Comparison of ENCODE assay signal across 17 cellular contexts in genomic region chr2:167692191-167692590, GRCh38.
DNase-seq lines count a peak whose midpoint lies in the region; ATAC-seq, FAIRE-seq and TF ChIP-seq lines count a peak whose summit lies in the region.
"Had no signal": no experiment of that assay in that cellular context is flagged by ENCODE, and none has a peak within 500 bp of the region (broad histone marks: within the 10 kb centered on the region; RNA-seq: fewer than 3 reads in every experiment).

No MANE protein-coding gene starts in this region.

- FAIRE-seq in HepG2 (lab: Jason Lieb, UNC) = no peak
- FAIRE-seq: G401.6, GM12892, GM19239 had no signal

- intact Hi-C loops in HepG2 (cut with micrococcal nuclease; ENCODE audit: unreplicated experiment) = no loop called here
- intact Hi-C loops in right lobe of liver (cut with DNase I) = no loop called here
- intact Hi-C loops in gastrocnemius medialis (cut with DNase I; ENCODE audit: low total_unique reads) = no loop called here

- H3K4me2 ChIP-seq in HepG2 (ENCODE audit: low read depth, low read length) = no peak overlapping the region

- BruUV-seq in HepG2 (replicated peaks; lab: Mats Ljungman, UMichigan) = no TSS peak

- no peaks in the 10 kb centered on the region for H3K4me1 ChIP-seq in HepG2 (ENCODE audit: insufficient read depth, low read length)
- no peaks in the 10 kb centered on the region for H3K4me1 ChIP-seq in right lobe of liver
- H3K4me1 ChIP-seq in gastrocnemius medialis = no peaks in the 10 kb centered on the region

- in situ Hi-C loops in HepG2 (cut with HindIII; ENCODE audit: extremely low pct_ligation_motif_present, low pct_unique_long_range_greater_than_20kb) = no loop called here
- in situ Hi-C loops in gastrocnemius medialis (cut with MboI; ENCODE audit: low sequenced_read_pairs in 4 of 4) = no loop called here

- POLR2A ChIA-PET in HepG2 (lab: Yijun Ruan, JAX) = no interaction called here

- H3K9me3 ChIP-seq in HepG2 (ENCODE audit: low read length) (no peaks in the 10 kb centered on the region), right lobe of liver (no peaks in the 10 kb centered on the region), gastrocnemius medialis (no peaks in the 10 kb centered on the region)

- no peaks in the 10 kb centered on the region for H3K79me2 ChIP-seq in HepG2 (ENCODE audit: insufficient read depth, low read length)

- TF ChIP-seq POLR2A in HepG2 (IDR thresholded peaks at IDR 0.05; ENCODE audit: insufficient read depth in 1 of 2, low read depth in 2 of 2, low read length in 2 of 2) (no peak), right lobe of liver (IDR thresholded peaks at IDR 0.05) (no peak), gastrocnemius medialis (IDR thresholded peaks at IDR 0.05) (no peak)

- no peak overlapping the region for H3K4me3 ChIP-seq in HepG2 (replicated peaks in 1 of 3; ENCODE audit: insufficient read depth in 1 of 3, low read depth in 2 of 3, low read length in 3 of 3)
- H3K4me3 ChIP-seq in right lobe of liver = no peak overlapping the region
- H3K4me3 ChIP-seq in choroid plexus epithelial cell (ENCODE audit: low read depth, low read length) = no peak overlapping the region
- no peak overlapping the region for H3K4me3 ChIP-seq in gastrocnemius medialis

- no peaks in the 10 kb centered on the region for H3K27me3 ChIP-seq in HepG2 (ENCODE audit: control insufficient read depth in 1 of 2, insufficient read depth in 2 of 2, low read length in 2 of 2)
- no peaks in the 10 kb centered on the region for H3K27me3 ChIP-seq in right lobe of liver
- no peaks in the 10 kb centered on the region for H3K27me3 ChIP-seq in gastrocnemius medialis

- DNase-seq in HepG2 (ENCODE audit: low spot score) (no peak), right lobe of liver (no peak), MV-4-11 (lab: John Stamatoyannopoulos, UW) (peak; percentile 41), choroid plexus epithelial cell (ENCODE audit: low read depth) (peak; percentile 12), gastrocnemius medialis (no peak), ecto neural progenitor cell (ENCODE audit: low spot score) (no peak)
- DNase-seq: ACHN; C1 segment of cervical spinal cord; Calu3; CD4-positive, alpha-beta T cell; EL had no signal

- no peak overlapping the region for H2AFZ ChIP-seq in HepG2 (ENCODE audit: low read length)

- TF ChIP-seq RAD21 in HepG2 (CRISPR knock-in tag; IDR thresholded peaks at IDR 0.05) = no peak

- H3K9ac ChIP-seq in HepG2 (ENCODE audit: insufficient read depth, low read depth, low read length) = no peak overlapping the region

- CTCF ChIA-PET in HepG2 (lab: Yijun Ruan, JAX; ENCODE audit: low intra/inter-chr PET ratio, low total read pairs) = no interaction called here

- no peak for ATAC-seq in HepG2
- ATAC-seq in right lobe of liver = no peak
- peak; percentile 35 to 61 for ATAC-seq in gastrocnemius medialis
- ATAC-seq in GM18873 (IDR thresholded peaks at IDR 0.05; ENCODE audit: low FRiP score, unreplicated experiment) = no peak
- no peak for ATAC-seq in HG03159 (IDR thresholded peaks at IDR 0.05; ENCODE audit: unreplicated experiment)
- ATAC-seq: HCT116 had no signal

- H3K36me3 ChIP-seq in HepG2 (replicated peaks in 1 of 2; ENCODE audit: control insufficient read depth in 1 of 2, insufficient read depth in 2 of 2, low read length in 2 of 2) (no peaks in the 10 kb centered on the region), right lobe of liver (no peaks in the 10 kb centered on the region), gastrocnemius medialis (no peaks in the 10 kb centered on the region)

- WGBS in HepG2 (ENCODE audit: low lambda C conversion rate) = 68% methylated on average over 1 of the region's 1 CpG
- WGBS in right lobe of liver (ENCODE audit: insufficient coverage, low coverage, low lambda C conversion rate, missing lambda C conversion rate) = 77% methylated on average over 1 of the region's 1 CpG

- H3K27ac ChIP-seq in HepG2 (ENCODE audit: extremely low read length, insufficient read depth, low read length) = no peak overlapping the region
- H3K27ac ChIP-seq in right lobe of liver = no peak overlapping the region
- peak overlapping the region in 1 of 4 donors; percentile 75 for H3K27ac ChIP-seq in gastrocnemius medialis

- TF ChIP-seq EP300 in HepG2 (IDR thresholded peaks at IDR 0.05; ENCODE audit: low read depth in 2 of 2, low read length in 2 of 2) = no peak
- no peak for TF ChIP-seq EP300 in HepG2 (CRISPR knock-in tag; IDR thresholded peaks at IDR 0.05; ENCODE audit: borderline replicate concordance)

- no peaks in the 10 kb centered on the region for H4K20me1 ChIP-seq in HepG2 (ENCODE audit: insufficient read depth, low read length)

- TF ChIP-seq CTCF in HepG2 (CRISPR knock-in tag; IDR thresholded peaks at IDR 0.05) = no peak
- no peak for TF ChIP-seq CTCF in right lobe of liver (IDR thresholded peaks at IDR 0.05)
- TF ChIP-seq CTCF in choroid plexus epithelial cell (conservative IDR thresholded peaks at IDR 0.05; ENCODE audit: low read depth, low read length) = no peak
- TF ChIP-seq CTCF in gastrocnemius medialis (IDR thresholded peaks at IDR 0.05 in 4 of 5, conservative IDR thresholded peaks at IDR 0.05 in 1 of 5) = no peak

TF ChIP-seq in HepG2, 621 proteins besides CTCF, POLR2A, EP300 and RAD21:
- no peak for TF ChIP-seq ZNF264 (CRISPR knock-in tag; IDR thresholded peaks at IDR 0.05)
- TF ChIP-seq CEBPB (IDR thresholded peaks at IDR 0.05; ENCODE audit: borderline replicate concordance, low read depth, low read length) = peak; percentile 39; the same call in 1 of the 2 replicates
- no peak for TF ChIP-seq NAIF1 (CRISPR knock-in tag; IDR thresholded peaks at IDR 0.05; ENCODE audit: borderline replicate concordance)
- no peak for TF ChIP-seq ZNF83 (CRISPR knock-in tag; IDR thresholded peaks at IDR 0.05; ENCODE audit: borderline replicate concordance)
- TF ChIP-seq, protein P1, sequence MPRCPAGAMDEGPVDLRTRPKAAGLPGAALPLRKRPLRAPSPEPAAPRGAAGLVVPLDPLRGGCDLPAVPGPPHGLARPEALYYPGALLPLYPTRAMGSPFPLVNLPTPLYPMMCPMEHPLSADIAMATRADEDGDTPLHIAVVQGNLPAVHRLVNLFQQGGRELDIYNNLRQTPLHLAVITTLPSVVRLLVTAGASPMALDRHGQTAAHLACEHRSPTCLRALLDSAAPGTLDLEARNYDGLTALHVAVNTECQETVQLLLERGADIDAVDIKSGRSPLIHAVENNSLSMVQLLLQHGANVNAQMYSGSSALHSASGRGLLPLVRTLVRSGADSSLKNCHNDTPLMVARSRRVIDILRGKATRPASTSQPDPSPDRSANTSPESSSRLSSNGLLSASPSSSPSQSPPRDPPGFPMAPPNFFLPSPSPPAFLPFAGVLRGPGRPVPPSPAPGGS (CRISPR knock-in tag; IDR thresholded peaks at IDR 0.05) = no peak
- no peak for TF ChIP-seq NR2C2 (CRISPR knock-in tag; IDR thresholded peaks at IDR 0.05; ENCODE audit: borderline replicate concordance)
- no peak for TF ChIP-seq RBM22 (optimal IDR thresholded peaks at IDR 0.05; ENCODE audit: low read length)
- TF ChIP-seq DR1 (CRISPR knock-in tag; IDR thresholded peaks at IDR 0.05) = no peak

Comparison
In these comparisons a context has a peak if more than half of its experiments do, and no peak if none do; other contexts are left out.
1. ATAC-seq: peak in gastrocnemius medialis (2 of 2); none in HepG2 (single experiment), right lobe of liver (0 of 4), GM18873 (single experiment) and HG03159 (single experiment).
2. DNase-seq: peak in MV-4-11 (single experiment) and choroid plexus epithelial cell (single experiment); none in HepG2 (single experiment), right lobe of liver (0 of 3), gastrocnemius medialis (0 of 2) and ecto neural progenitor cell (single experiment).